Comparison of ENCODE assay signal across 10 cellular contexts in genomic region chr19:23996549-23996948, GRCh38.
DNase-seq lines count a peak whose midpoint lies in the region; ATAC-seq and TF ChIP-seq lines count a peak whose summit lies in the region.
"Had no signal": no experiment of that assay in that cellular context is flagged by ENCODE, and none has a peak within 500 bp of the region (broad histone marks: within the 10 kb centered on the region; RNA-seq: fewer than 3 reads in every experiment).

No MANE protein-coding gene starts in this region.

- no peak overlapping the region for H3K4me3 Mint-ChIP-seq in Calu3 (ENCODE audit: low read depth, unreplicated experiment)
- no peak overlapping the region for H3K4me3 Mint-ChIP-seq in activated naive CD8-positive, alpha-beta T cell treated with anti-CD3 and anti-CD28 coated beads for 36 hours
- no peak overlapping the region for H3K4me3 Mint-ChIP-seq in activated CD4-positive, alpha-beta memory T cell treated with anti-CD3 and anti-CD28 coated beads for 36 hours

- no peak overlapping the region for H3K27ac ChIP-seq in HL-60 (replicated peaks)
- no peak overlapping the region for H3K27ac ChIP-seq in right lobe of liver

- peaks cover 28% of the 10 kb centered on the region for H3K9me3 Mint-ChIP-seq in Calu3 (ENCODE audit: low read depth, unreplicated experiment)
- H3K9me3 Mint-ChIP-seq in activated naive CD8-positive, alpha-beta T cell treated with anti-CD3 and anti-CD28 coated beads for 36 hours, result peaks cover 40% of the 10 kb centered on the region
- peaks cover 51% of the 10 kb centered on the region for H3K9me3 Mint-ChIP-seq in activated CD4-positive, alpha-beta memory T cell treated with anti-CD3 and anti-CD28 coated beads for 36 hours

- H3K4me1 ChIP-seq in right lobe of liver, result peaks cover 0 to 14% (median 3%) of the 10 kb centered on the region in 4 donors

- TF ChIP-seq CTCF in Calu3 (IDR thresholded peaks at IDR 0.05; ENCODE audit: unreplicated experiment) (peak; percentile 55), HL-60 (IDR thresholded peaks at IDR 0.05; ENCODE audit: insufficient read depth, low read length) (peak; percentile 25), right lobe of liver (IDR thresholded peaks at IDR 0.05) (peak in 3 of 4 donors; percentile 25 to 36 (median 26))

- H3K27me3 ChIP-seq in HL-60 (ENCODE audit: insufficient read depth, poor library complexity, severe bottlenecking), result no peaks in the 10 kb centered on the region
- no peaks in the 10 kb centered on the region for H3K27me3 ChIP-seq in right lobe of liver

- POLR2A ChIA-PET in activated CD4-positive, alpha-beta memory T cell treated with anti-CD3 and anti-CD28 coated beads for 36 hours (lab: Charles Lee), result no interaction called here

- no peaks in the 10 kb centered on the region for H3K36me3 Mint-ChIP-seq in Calu3 (ENCODE audit: insufficient read depth, unreplicated experiment)
- peaks cover 2% of the 10 kb centered on the region for H3K36me3 Mint-ChIP-seq in activated naive CD8-positive, alpha-beta T cell treated with anti-CD3 and anti-CD28 coated beads for 36 hours
- H3K36me3 Mint-ChIP-seq in activated CD4-positive, alpha-beta memory T cell treated with anti-CD3 and anti-CD28 coated beads for 36 hours, result peaks cover 3% of the 10 kb centered on the region

- H3K27ac Mint-ChIP-seq in Calu3 (ENCODE audit: unreplicated experiment), result no peak overlapping the region
- no peak overlapping the region for H3K27ac Mint-ChIP-seq in activated naive CD8-positive, alpha-beta T cell treated with anti-CD3 and anti-CD28 coated beads for 36 hours
- H3K27ac Mint-ChIP-seq in activated CD4-positive, alpha-beta memory T cell treated with anti-CD3 and anti-CD28 coated beads for 36 hours, result no peak overlapping the region

- TF ChIP-seq POLR2A in right lobe of liver (IDR thresholded peaks at IDR 0.05), result no peak

- H3K36me3 ChIP-seq in right lobe of liver, result no peaks in the 10 kb centered on the region

- no peaks in the 10 kb centered on the region for H3K9me3 ChIP-seq in right lobe of liver

- intact Hi-C loops in Calu3 (cut with micrococcal nuclease; ENCODE audit: unreplicated experiment) (no loop called here), right lobe of liver (cut with DNase I) (no loop called here)
- intact Hi-C loops in activated CD4-positive, alpha-beta memory T cell treated with anti-CD3 and anti-CD28 coated beads for 36 hours (cut with micrococcal nuclease), result no loop called here

- CTCF ChIA-PET in Calu3 (lab: Charles Lee), result no interaction called here
- CTCF ChIA-PET in activated CD4-positive, alpha-beta memory T cell treated with anti-CD3 and anti-CD28 coated beads for 36 hours (lab: Charles Lee), result no interaction called here

- no peaks in the 10 kb centered on the region for H3K27me3 Mint-ChIP-seq in Calu3 (ENCODE audit: unreplicated experiment)
- H3K27me3 Mint-ChIP-seq in activated naive CD8-positive, alpha-beta T cell treated with anti-CD3 and anti-CD28 coated beads for 36 hours, result no peaks in the 10 kb centered on the region
- H3K27me3 Mint-ChIP-seq in activated CD4-positive, alpha-beta memory T cell treated with anti-CD3 and anti-CD28 coated beads for 36 hours, result no peaks in the 10 kb centered on the region

- no peak overlapping the region for H3K4me3 ChIP-seq in HL-60 (replicated peaks; ENCODE audit: insufficient read depth, low read length)
- H3K4me3 ChIP-seq in right lobe of liver, result no peak overlapping the region

- ATAC-seq in right lobe of liver (peak in 3 of 4 donors; percentile 40 to 75 (median 45)), GM21737 (IDR thresholded peaks at IDR 0.05; ENCODE audit: unreplicated experiment) (no peak), HG02840 (IDR thresholded peaks at IDR 0.05; ENCODE audit: low FRiP score, unreplicated experiment) (no peak)

- WGBS in right lobe of liver (ENCODE audit: insufficient coverage, low coverage, low lambda C conversion rate, missing lambda C conversion rate), result 25% methylated on average over 1 of the region's 7 CpGs

- H3K4me1 Mint-ChIP-seq in Calu3 (ENCODE audit: low read depth, unreplicated experiment), result no peaks in the 10 kb centered on the region
- peaks cover 10% of the 10 kb centered on the region for H3K4me1 Mint-ChIP-seq in activated naive CD8-positive, alpha-beta T cell treated with anti-CD3 and anti-CD28 coated beads for 36 hours
- H3K4me1 Mint-ChIP-seq in activated CD4-positive, alpha-beta memory T cell treated with anti-CD3 and anti-CD28 coated beads for 36 hours (ENCODE audit: low read depth), result peaks cover 11% of the 10 kb centered on the region

- peak; percentile 5 for DNase-seq in Calu3
- DNase-seq in HL-60 (ENCODE audit: low read depth in 1 of 2, low spot score in 1 of 2), result peak in 1 of 2 experiments; percentile 7
- DNase-seq in activated naive CD8-positive, alpha-beta T cell treated with anti-CD3 and anti-CD28 coated beads for 36 hours, result peak; percentile 10
- no peak for DNase-seq in right lobe of liver
- DNase-seq in activated CD4-positive, alpha-beta memory T cell treated with anti-CD3 and anti-CD28 coated beads for 36 hours, result no peak
- DNase-seq in NCI-H2107 (lab: John Stamatoyannopoulos, UW), result no peak
- DNase-seq: central memory CD4-positive, alpha-beta T cell; NCI-H146 had no signal

- no TSS peak for BruUV-seq in Calu3 (replicated peaks; lab: Mats Ljungman, UMichigan)

Comparison
In these comparisons a context has a peak if more than half of its experiments do, and no peak if none do; other contexts are left out.
1. DNase-seq: peak in Calu3 (single experiment) and activated naive CD8-positive, alpha-beta T cell treated with anti-CD3 and anti-CD28 coated beads for 36 hours (single experiment); none in right lobe of liver (0 of 3), activated CD4-positive, alpha-beta memory T cell treated with anti-CD3 and anti-CD28 coated beads for 36 hours (single experiment) and NCI-H2107 (single experiment).
2. ATAC-seq: peak in right lobe of liver (3 of 4); none in GM21737 (single experiment) and HG02840 (single experiment).
3. Peak in every context shown above with its lines, with median percentiles within 50 percentile points of each other: CTCF ChIP-seq.